In the genomic region with DNA sequence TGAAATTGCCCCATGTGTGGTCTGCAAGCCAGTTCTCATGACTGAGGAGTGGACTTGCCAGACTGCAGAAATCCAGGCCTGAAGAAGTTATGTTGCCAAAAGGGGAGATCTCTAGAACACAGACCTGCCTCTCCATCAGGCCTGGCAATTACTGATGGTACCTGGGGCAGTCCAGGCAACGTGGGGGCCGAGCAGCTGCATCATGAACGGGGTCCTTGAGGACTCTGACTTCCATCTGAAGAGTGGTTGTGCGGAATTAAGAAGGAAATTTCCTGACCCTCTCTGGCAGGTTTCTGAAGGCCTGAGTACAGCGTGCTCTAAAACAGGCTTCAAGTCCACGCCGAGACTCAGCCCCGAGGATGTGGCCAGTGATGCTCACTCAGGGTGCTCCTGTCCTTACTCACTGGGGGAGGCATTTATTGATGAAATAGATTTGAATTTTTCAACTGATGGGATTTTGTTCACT, we compare ENCODE assay signal across 27 cellular contexts. TPM values are rescaled to one million over a fixed set of nuclear protein-coding genes. Genes with fewer than 3 reads are reported as not detected.
"Had no signal": no experiment of that assay in that cellular context is flagged by ENCODE, and none has a peak within 500 bp of the region (broad histone marks: within the 10 kb centered on the region; RNA-seq: fewer than 3 reads in every experiment).

No MANE protein-coding gene starts in this region.

- H3K36me3 ChIP-seq: ovary, SJCRH30, tibial nerve had no signal

- DNase-seq: activated CD4-positive, alpha-beta T cell treated with anti-CD3 and anti-CD28 coated beads for 36 hours; activated naive CD4-positive, alpha-beta T cell treated with Interleukin-2 at 50 U/mL for 16 hours; anterior cingulate cortex; effector memory CD8-positive, alpha-beta T cell; hypothalamus; immature natural killer cell; kidney glomerular epithelial cell; left ventricle myocardium inferior; ovary; stimulated activated CD4-positive, alpha-beta T cell treated with anti-CD3 and anti-CD28 coated beads, Interleukin-4, amount 100 ng/mL, for 24 hours; T-helper 2 cell had no signal

- ATAC-seq: activated CD4-positive, alpha-beta T cell treated with anti-CD3 and anti-CD28 coated beads for 36 hours; effector memory CD8-positive, alpha-beta T cell; natural killer cell treated with Interleukin-12 subunit alpha and Interleukin-12 subunit beta and Interleukin-15 and Interleukin-18, amount 100 ng/mL, for 72 hours; sciatic nerve; SK-N-SH treated with all-trans-retinoic acid at 6 μM for 48 hours; stimulated activated effector memory CD8-positive, alpha-beta T cell treated with anti-CD3 and anti-CD28 coated beads, Interleukin-12 subunit alpha, Interleukin-12 subunit beta, amount 100 ng/mL, for 72 hours; WTC11 had no signal

- H3K27ac ChIP-seq: coronary artery, dorsolateral prefrontal cortex, ovary, SJCRH30, skin epidermis, tibial nerve had no signal

- H3K9me3 ChIP-seq: left ventricle myocardium inferior, ovary, SJCRH30, tibial nerve had no signal

- H3K4me1 ChIP-seq: SJCRH30 had no signal

- H3K4me3 ChIP-seq: coronary artery, dorsolateral prefrontal cortex, left ventricle myocardium inferior, lung, ovary, SJCRH30, skin epidermis, tibial nerve had no signal

- H3K27me3 ChIP-seq: dorsolateral prefrontal cortex, ovary, tibial nerve had no signal

RNA-seq across cellular contexts. Expression of gene RAMP3, which starts 30.4 kb away (rescaled TPM):
- total RNA-seq: activated CD4-positive, alpha-beta T cell treated with anti-CD3 and anti-CD28 coated beads for 36 hours; activated CD8-positive, alpha-beta memory T cell treated with anti-CD3 and anti-CD28 coated beads for 36 hours; fibroblast of villous mesenchyme; myocyte; natural killer cell treated with Interleukin-12 subunit alpha and Interleukin-12 subunit beta and Interleukin-15 and Interleukin-18, amount 100 ng/mL, for 72 hours; progenitor cell of endocrine pancreas; SJCRH30 had no signal
- polyA plus RNA-seq: fibroblast of lung, immature natural killer cell had no signal
